In genomic region chr10:110268442-110268841, GRCh38 we compare ENCODE assay signal across 11 cellular contexts. TPM values are rescaled to one million over a fixed set of nuclear protein-coding genes. Genes with fewer than 3 reads are reported as not detected.
DNase-seq lines count a peak whose midpoint lies in the region; ATAC-seq and TF ChIP-seq lines count a peak whose summit lies in the region.
"Had no signal": no experiment of that assay in that cellular context is flagged by ENCODE, and none has a peak within 500 bp of the region (broad histone marks: within the 10 kb centered on the region; RNA-seq: fewer than 3 reads in every experiment).

No MANE protein-coding gene starts in this region.

- no peaks in the 10 kb centered on the region for H3K27me3 ChIP-seq in CD4-positive, CD25-positive, alpha-beta regulatory T cell (ENCODE audit: control insufficient read depth, insufficient read depth, low read length)
- no peaks in the 10 kb centered on the region for H3K27me3 ChIP-seq in ascending aorta
- H3K27me3 ChIP-seq: spleen had no signal

- H3K36me3 ChIP-seq in CD4-positive, CD25-positive, alpha-beta regulatory T cell (ENCODE audit: control insufficient read depth, insufficient read depth, low read length), result no peaks in the 10 kb centered on the region
- H3K36me3 ChIP-seq in ascending aorta, result no peaks in the 10 kb centered on the region
- H3K36me3 ChIP-seq: spleen had no signal

- peak overlapping the region; percentile 39 to 76 (median 39) for H3K27ac Mint-ChIP-seq in CD4-positive, CD25-positive, alpha-beta regulatory T cell
- H3K27ac Mint-ChIP-seq in memory B cell, result no peak overlapping the region

- DNase-seq in CD4-positive, CD25-positive, alpha-beta regulatory T cell, result no peak
- no peak for DNase-seq in ascending aorta (ENCODE audit: low spot score in 2 of 2)
- no peak for DNase-seq in memory B cell (ENCODE audit: low spot score in 2 of 2)
- DNase-seq in Kasumi-1 (lab: John Stamatoyannopoulos, UW), result no peak
- DNase-seq in stimulated activated naive CD4-positive, alpha-beta T cell (lab: John Stamatoyannopoulos, UW), result no peak
- no peak for DNase-seq in SK-N-DZ (ENCODE audit: low spot score)
- DNase-seq: activated CD8-positive, alpha-beta memory T cell treated with anti-CD3 and anti-CD28 coated beads, Interleukin-2, amount 50 U/mL, for 48 hours; NCI-H187; spleen had no signal

- H3K27ac ChIP-seq in CD4-positive, CD25-positive, alpha-beta regulatory T cell (ENCODE audit: insufficient read depth, low read length, poor library complexity, severe bottlenecking), result no peak overlapping the region
- peak overlapping the region; percentile 84 to 90 for H3K27ac ChIP-seq in ascending aorta

- intact Hi-C loops in ascending aorta (cut with DNase I), result no loop called here

- ATAC-seq in CD4-positive, CD25-positive, alpha-beta regulatory T cell (ENCODE audit: low read depth in 2 of 2), result no peak
- peak; percentile 53 for ATAC-seq in GM21390 (IDR thresholded peaks at IDR 0.05; ENCODE audit: unreplicated experiment)
- peak; percentile 42 for ATAC-seq in memory B cell (ENCODE audit: low read depth)
- no peak for ATAC-seq in GM21381 (IDR thresholded peaks at IDR 0.05; ENCODE audit: unreplicated experiment)

- H3K4me1 Mint-ChIP-seq in CD4-positive, CD25-positive, alpha-beta regulatory T cell, result peaks cover 10 to 57% (median 37%) of the 10 kb centered on the region in 4 donors
- peaks cover 16% of the 10 kb centered on the region for H3K4me1 Mint-ChIP-seq in memory B cell

- no peaks in the 10 kb centered on the region for H3K9me3 ChIP-seq in CD4-positive, CD25-positive, alpha-beta regulatory T cell (ENCODE audit: control insufficient read depth in 2 of 2, low read length in 2 of 2)
- H3K9me3 ChIP-seq in ascending aorta, result no peaks in the 10 kb centered on the region
- H3K9me3 ChIP-seq: spleen had no signal

- TF ChIP-seq CTCF in ascending aorta (IDR thresholded peaks at IDR 0.05), result no peak

- peak overlapping the region in 1 of 4 donors; percentile 43 for H3K4me3 Mint-ChIP-seq in CD4-positive, CD25-positive, alpha-beta regulatory T cell
- H3K4me3 Mint-ChIP-seq in memory B cell, result no peak overlapping the region

- no peaks in the 10 kb centered on the region for H3K9me3 Mint-ChIP-seq in CD4-positive, CD25-positive, alpha-beta regulatory T cell
- H3K9me3 Mint-ChIP-seq in memory B cell, result no peaks in the 10 kb centered on the region

- H3K27me3 Mint-ChIP-seq in CD4-positive, CD25-positive, alpha-beta regulatory T cell, result no peaks in the 10 kb centered on the region
- no peaks in the 10 kb centered on the region for H3K27me3 Mint-ChIP-seq in memory B cell

- no peaks in the 10 kb centered on the region for H3K36me3 Mint-ChIP-seq in CD4-positive, CD25-positive, alpha-beta regulatory T cell
- peaks cover 2% of the 10 kb centered on the region for H3K36me3 Mint-ChIP-seq in memory B cell

- no peak overlapping the region for H3K4me3 ChIP-seq in CD4-positive, CD25-positive, alpha-beta regulatory T cell (ENCODE audit: low read depth, low read length)
- H3K4me3 ChIP-seq in ascending aorta, result no peak overlapping the region
- H3K4me3 ChIP-seq: spleen had no signal

- peaks cover 9% of the 10 kb centered on the region for H3K4me1 ChIP-seq in CD4-positive, CD25-positive, alpha-beta regulatory T cell (ENCODE audit: control insufficient read depth, insufficient read depth, low read length, poor library complexity, severe bottlenecking)
- H3K4me1 ChIP-seq in ascending aorta, result peaks cover 20 to 89% of the 10 kb centered on the region in 2 donors

RNA-seq across cellular contexts. Expression of gene SMNDC1, which starts 36.3 kb away (rescaled TPM):
- total RNA-seq in CD4-positive, CD25-positive, alpha-beta regulatory T cell, result 52.1 TPM
- 10 to 100 TPM; 17.5 to 19.8 (median 17.8) TPM for polyA plus RNA-seq in CD4-positive, CD25-positive, alpha-beta regulatory T cell
- 6.9 TPM for total RNA-seq in ascending aorta
- polyA plus RNA-seq in SK-N-DZ (2014; cell fraction: cytosol; rRNA removed), result 9.5 and 10.3 TPM in 2 replicates
- polyA plus RNA-seq in SK-N-DZ (2014; cell fraction: nucleus; rRNA removed), result 16.1 and 25.1 TPM in 2 replicates

Comparison
In these comparisons a context has a peak if more than half of its experiments do, and no peak if none do; other contexts are left out.
1. ATAC-seq: peak in GM21390 (single experiment) and memory B cell (single experiment); none in CD4-positive, CD25-positive, alpha-beta regulatory T cell (0 of 2) and GM21381 (single experiment).